In genomic region chr6:37038297-37039198, GRCh38 we compare ENCODE assay signal across 13 cellular contexts. TPM values are rescaled to one million over a fixed set of nuclear protein-coding genes. Genes with fewer than 3 reads are reported as not detected.
DNase-seq lines count a peak whose midpoint lies in the region; ATAC-seq, FAIRE-seq and TF ChIP-seq lines count a peak whose summit lies in the region.
"Had no signal": no experiment of that assay in that cellular context is flagged by ENCODE, and none has a peak within 500 bp of the region (broad histone marks: within the 10 kb centered on the region; RNA-seq: fewer than 3 reads in every experiment).

No MANE protein-coding gene starts in this region.

- H3K27ac ChIP-seq in pancreas = peak overlapping the region; percentile 42 to 84 (median 70)
- no peak overlapping the region for H3K27ac ChIP-seq in foreskin keratinocyte
- H3K27ac ChIP-seq: SK-N-MC had no signal

- H3K4me1 ChIP-seq in pancreas (peaks cover 10 to 24% (median 10%) of the 10 kb centered on the region in 3 donors), foreskin keratinocyte (no peaks in the 10 kb centered on the region)

- ATAC-seq in pancreas (peak; percentile 86 to 95 (median 93)), HG03045 (IDR thresholded peaks at IDR 0.05; ENCODE audit: unreplicated experiment) (no peak), foreskin keratinocyte (no peak)

- no peaks in the 10 kb centered on the region for H3K27me3 ChIP-seq in pancreas
- no peaks in the 10 kb centered on the region for H3K27me3 ChIP-seq in foreskin keratinocyte

- intact Hi-C loops in pancreas (cut with DNase I) = no loop called here

- DNase-seq in DMS79 treated with DMSO at 0.1 percent for 48 hours (lab: John Stamatoyannopoulos, UW) = peak; percentile 79
- peak; percentile 47 for DNase-seq in SHP77 treated with DMSO at 0.1 percent for 48 hours (lab: John Stamatoyannopoulos, UW)
- peak; percentile 72 for DNase-seq in fibroblast of peridontal ligament (ENCODE audit: extremely low read depth)
- peak; percentile 75 to 94 (median 92) for DNase-seq in pancreas
- DNase-seq in middle frontal gyrus (ENCODE audit: extremely low spot score, low spot score) = no peak
- DNase-seq in NOMO-1 treated with dmso at 0.1 percent for 144 hours (lab: John Stamatoyannopoulos, UW; ENCODE audit: unreplicated experiment) = no peak
- DNase-seq in foreskin keratinocyte = no peak
- DNase-seq: NCI-H1417, nephron progenitor cell had no signal

- no peaks in the 10 kb centered on the region for H3K9me3 ChIP-seq in pancreas

- no peak overlapping the region for H3K4me3 ChIP-seq in pancreas
- H3K4me3 ChIP-seq: SK-N-MC had no signal

- no peak for FAIRE-seq in pancreas (lab: Jason Lieb, UNC)

- TF ChIP-seq CTCF in pancreas (IDR thresholded peaks at IDR 0.05) (no peak), foreskin keratinocyte (conservative IDR thresholded peaks at IDR 0.05) (no peak)

- 35 to 36% methylated on average over 13 of the region's 13 CpGs for WGBS in pancreas, 2 donors

- no peaks in the 10 kb centered on the region for H3K36me3 ChIP-seq in pancreas

RNA-seq across cellular contexts. Expression of gene FGD2, which starts 33.1 kb away (rescaled TPM):
- 10 to 100 TPM in 1 of 6 donors, 1 to 10 TPM in 4, under 1 TPM in 1; 0.98 to 13.2 (median 3.3) TPM for total RNA-seq in pancreas
- polyA plus RNA-seq in pancreas = 1 to 10 TPM; 1.7 to 3.2 TPM
- 0.07 and 0.14 TPM in 2 replicates for total RNA-seq in foreskin keratinocyte
- 0.04 TPM in 1 of 2 replicates, not detected in the other for polyA plus RNA-seq in foreskin keratinocyte
- total RNA-seq: Daoy, epithelial cell of proximal tubule had no signal

RNA-seq across cellular contexts. Expression of gene MTCH1, which starts 52.6 kb away (rescaled TPM):
- 100 to 1,000 TPM in 2 of 6 donors, 10 to 100 TPM in 4; 83.6 to 102 (median 87.2) TPM for total RNA-seq in pancreas
- 100 to 1,000 TPM in 1 of 2 donors, 10 to 100 TPM in 1; 66.8 to 146 TPM for polyA plus RNA-seq in pancreas
- total RNA-seq in foreskin keratinocyte = 149 and 162 TPM in 2 replicates
- 143 and 150 TPM in 2 replicates for polyA plus RNA-seq in foreskin keratinocyte

Comparison
In these comparisons a context has a peak if more than half of its experiments do, and no peak if none do; other contexts are left out.
1. DNase-seq: peak in DMS79 treated with DMSO at 0.1 percent for 48 hours (single experiment), SHP77 treated with DMSO at 0.1 percent for 48 hours (single experiment), fibroblast of peridontal ligament (single experiment) and pancreas (6 of 6); none in middle frontal gyrus (single experiment), NOMO-1 treated with dmso at 0.1 percent for 144 hours (single experiment) and foreskin keratinocyte (0 of 2).
2. ATAC-seq: peak in pancreas (4 of 4); none in HG03045 (single experiment) and foreskin keratinocyte (single experiment).